In the genomic region with DNA sequence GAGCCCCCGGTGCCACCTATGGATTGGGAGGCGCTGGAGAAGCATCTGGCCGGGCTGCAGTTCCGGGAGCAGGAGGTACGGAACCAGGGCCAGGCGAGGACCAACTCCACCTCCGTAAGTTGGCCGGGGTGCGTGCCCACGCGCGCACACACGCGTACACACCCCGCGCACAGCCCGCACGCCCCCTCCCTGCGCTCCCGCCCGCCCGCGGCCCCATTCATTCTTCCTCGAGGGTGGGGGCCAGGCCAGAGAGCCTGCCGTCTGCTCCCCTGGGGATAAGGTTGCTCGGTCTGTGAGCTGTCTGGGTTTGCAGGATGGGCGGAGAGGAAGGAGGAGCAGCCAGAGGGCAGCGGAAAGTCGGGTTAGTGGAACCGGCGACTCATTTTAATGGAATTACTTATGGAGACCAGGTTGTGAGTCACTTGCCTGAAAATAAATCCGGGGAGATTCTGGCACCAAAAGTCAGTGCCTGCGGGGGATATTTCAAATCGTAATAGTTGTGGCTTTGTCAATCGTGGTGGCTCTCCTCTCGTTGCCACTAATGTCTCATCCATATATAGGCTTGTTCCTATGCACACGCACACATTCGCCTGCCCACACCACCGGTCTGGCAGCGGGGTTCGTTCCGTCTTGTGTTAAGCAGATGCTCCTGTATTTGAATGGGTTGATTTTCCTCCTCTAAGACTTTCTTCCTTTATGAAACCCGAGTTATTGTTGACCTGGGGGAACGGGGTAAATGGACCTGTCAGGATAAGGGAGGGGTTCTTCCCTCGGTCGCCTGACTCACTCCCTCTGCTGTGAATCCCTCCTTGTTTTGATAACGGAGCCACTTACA, we compare ENCODE assay signal across 8 cellular contexts.
DNase-seq lines count a peak whose midpoint lies in the region; ATAC-seq and TF ChIP-seq lines count a peak whose summit lies in the region.

No MANE protein-coding gene starts in this region.

- H3K36me3 ChIP-seq in SJSA1 (peaks cover 39% of the 10 kb centered on the region), left lung (no peaks in the 10 kb centered on the region)

- H3K4me3 ChIP-seq in SJSA1 = peak overlapping the region; percentile 70
- H3K4me3 ChIP-seq in dorsolateral prefrontal cortex = peak overlapping the region; percentile 64 to 90 (median 81)
- peak overlapping the region; percentile 60 to 70 for H3K4me3 ChIP-seq in left lung

- H3K27me3 ChIP-seq in SJSA1 (replicated peaks) (no peaks in the 10 kb centered on the region), dorsolateral prefrontal cortex (no peaks in the 10 kb centered on the region), left lung (peaks cover 0 to 47% of the 10 kb centered on the region in 2 donors)

- peaks cover 19 to 25% of the 10 kb centered on the region in 2 donors for H3K4me1 Mint-ChIP-seq in stimulated activated naive B cell treated with anti-CD40 and anti-IgM and Interleukin-4, amounts not matched to agents 10 μg/mL and 1 μg/mL and 100 μg/mL, for 72 hours

- peak overlapping the region; percentile 77 to 94 for H3K4me3 Mint-ChIP-seq in stimulated activated naive B cell treated with anti-CD40 and anti-IgM and Interleukin-4, amounts not matched to agents 10 μg/mL and 1 μg/mL and 100 μg/mL, for 72 hours

- peaks cover 42 to 49% of the 10 kb centered on the region in 2 donors for H3K27me3 Mint-ChIP-seq in stimulated activated naive B cell treated with anti-CD40 and anti-IgM and Interleukin-4, amounts not matched to agents 10 μg/mL and 1 μg/mL and 100 μg/mL, for 72 hours

- peak; percentile 37 for ATAC-seq in left lung
- ATAC-seq in stimulated activated naive B cell treated with anti-CD40 and anti-IgM and Interleukin-4, amounts not matched to agents 10 μg/mL and 1 μg/mL and 100 μg/mL, for 72 hours (replicated peaks) = peak; percentile 32 to 41

- H3K27ac Mint-ChIP-seq in stimulated activated naive B cell treated with anti-CD40 and anti-IgM and Interleukin-4, amounts not matched to agents 10 μg/mL and 1 μg/mL and 100 μg/mL, for 72 hours = peak overlapping the region; percentile 39

- peak overlapping the region; percentile 88 for H3K27ac ChIP-seq in SJSA1
- H3K27ac ChIP-seq in dorsolateral prefrontal cortex = peak overlapping the region; percentile 77 to 99 (median 94)
- H3K27ac ChIP-seq in left lung = peak overlapping the region; percentile 81 to 93

- no peaks in the 10 kb centered on the region for H3K9me3 Mint-ChIP-seq in stimulated activated naive B cell treated with anti-CD40 and anti-IgM and Interleukin-4, amounts not matched to agents 10 μg/mL and 1 μg/mL and 100 μg/mL, for 72 hours

- TF ChIP-seq CTCF in dorsolateral prefrontal cortex (IDR thresholded peaks at IDR 0.05 in 54 of 56, conservative IDR thresholded peaks at IDR 0.05 in 2 of 56; ENCODE audit: low read depth in 1 of 56, partially characterized antibody in 56 of 56) (peak in 9 of 56 donors; percentile 6 to 20 (median 12)), left lung (IDR thresholded peaks at IDR 0.05) (no peak)

- H3K9me3 ChIP-seq in SJSA1 (replicated peaks) = no peaks in the 10 kb centered on the region
- no peaks in the 10 kb centered on the region for H3K9me3 ChIP-seq in left lung

- DNase-seq in COLO668 (lab: John Stamatoyannopoulos, UW; ENCODE audit: unreplicated experiment) (peak; percentile 47), HS-27A (ENCODE audit: low read depth) (peak; percentile 97), SJSA1 (ENCODE audit: low read depth in 1 of 2, low spot score in 2 of 2) (peak; percentile 94 to 97), dorsolateral prefrontal cortex (peak; percentile 52 to 76 (median 62)), left lung (peak; percentile 80 to 84), KG1 (lab: John Stamatoyannopoulos, UW) (no peak), erythroblast (lab: John Stamatoyannopoulos, UW) (no peak)
- DNase-seq in stimulated activated naive B cell treated with anti-CD40 and anti-IgM and Interleukin-4, amounts not matched to agents 10 μg/mL and 1 μg/mL and 100 μg/mL, for 72 hours = no peak

- intact Hi-C loops in dorsolateral prefrontal cortex (cut with DNase I) = loop anchor here in 1 of 2 donors (10.0 kb wide), 2 partner anchors 80 to 150 kb away; no protein-coding TSS in a partner anchor
- intact Hi-C loops in left lung (cut with DNase I) = no loop called here

- H3K36me3 Mint-ChIP-seq in stimulated activated naive B cell treated with anti-CD40 and anti-IgM and Interleukin-4, amounts not matched to agents 10 μg/mL and 1 μg/mL and 100 μg/mL, for 72 hours = no peaks in the 10 kb centered on the region

- H3K4me1 ChIP-seq in SJSA1 (replicated peaks) (peaks cover 40% of the 10 kb centered on the region), left lung (peaks cover 12 to 52% of the 10 kb centered on the region in 2 donors)

- no peak for TF ChIP-seq POLR2A in erythroblast (IDR thresholded peaks at IDR 0.05; ENCODE audit: low read length)

Comparison
In these comparisons a context has a peak if more than half of its experiments do, and no peak if none do; other contexts are left out.
1. DNase-seq: peak in COLO668 (single experiment), HS-27A (single experiment), SJSA1 (2 of 2), dorsolateral prefrontal cortex (10 of 10) and left lung (2 of 2); none in stimulated activated naive B cell treated with anti-CD40 and anti-IgM and Interleukin-4, amounts not matched to agents 10 μg/mL and 1 μg/mL and 100 μg/mL, for 72 hours (single experiment), KG1 (single experiment) and erythroblast (0 of 2).
2. Peak in every context shown above with its lines, with median percentiles within 50 percentile points of each other: H3K27ac ChIP-seq and H3K4me3 ChIP-seq.